ENCODE assay signal across 1 cellular context in genomic region chr3:98829246-98829832, GRCh38.
TF ChIP-seq lines count a peak whose summit lies in the region.

No MANE protein-coding gene starts in this region.

TF ChIP-seq in HCT116, 20 proteins besides CTCF, POLR2A, EP300 and RAD21 (continued from another document):
- TF ChIP-seq CBX3 (IDR thresholded peaks at IDR 0.05; ENCODE audit: low read depth): peak; percentile 68
- peak; percentile 26; the same call in 1 of the 2 replicates for TF ChIP-seq FOSL1 (IDR thresholded peaks at IDR 0.05; ENCODE audit: low read depth)
- no peak for TF ChIP-seq EZH2phosphoT487 (IDR thresholded peaks at IDR 0.05; ENCODE audit: borderline replicate concordance)
- peak; percentile 29 for TF ChIP-seq EGR1 (IDR thresholded peaks at IDR 0.05; ENCODE audit: low read depth)
- TF ChIP-seq SIN3A (IDR thresholded peaks at IDR 0.05; ENCODE audit: low read depth): no peak
- no peak for TF ChIP-seq ATF3 (IDR thresholded peaks at IDR 0.05)
- peak; percentile 16; the same call in 1 of the 2 replicates for TF ChIP-seq JUND (IDR thresholded peaks at IDR 0.05)
- peak; percentile 72 for TF ChIP-seq ZBTB33 (IDR thresholded peaks at IDR 0.05; ENCODE audit: extremely low read depth, insufficient replicate concordance, low read length)
- 0 out of 2 replicates have a peak, but pooled peaks have one; percentile 10 for TF ChIP-seq SRF (IDR thresholded peaks at IDR 0.05; ENCODE audit: low read depth)
